Comparison of ENCODE assay signal across 23 cellular contexts in genomic region chrX:130034178-130034577, GRCh38. TPM values are rescaled to one million over a fixed set of nuclear protein-coding genes. Genes with fewer than 3 reads are reported as not detected.
DNase-seq lines count a peak whose midpoint lies in the region; ATAC-seq, FAIRE-seq and TF ChIP-seq lines count a peak whose summit lies in the region.
"Had no signal": no experiment of that assay in that cellular context is flagged by ENCODE, and none has a peak within 500 bp of the region (broad histone marks: within the 10 kb centered on the region; RNA-seq: fewer than 3 reads in every experiment).

No MANE protein-coding gene starts in this region.

- H3K9me3 Mint-ChIP-seq in activated naive CD4-positive, alpha-beta T cell treated with anti-CD3 and anti-CD28 coated beads, Interleukin-2, amount 10 ng/mL, durations not matched to agents 7 days and 5 days, result no peaks in the 10 kb centered on the region
- H3K9me3 Mint-ChIP-seq: CD4-positive, alpha-beta T cell; CD8-positive, alpha-beta T cell had no signal

- no peak for TF ChIP-seq RAD21 in HepG2 (CRISPR knock-in tag; IDR thresholded peaks at IDR 0.05)

- H3K4me2 ChIP-seq in HepG2 (ENCODE audit: low read depth, low read length), result no peak overlapping the region
- H3K4me2 ChIP-seq: A549; BLaER1 treated with 17β-estradiol and CSF1 and Interleukin-3, amounts not matched to agents 10 nM and 100 nM had no signal

- H3K36me3 ChIP-seq in HepG2 (replicated peaks in 1 of 2; ENCODE audit: control insufficient read depth in 1 of 2, insufficient read depth in 2 of 2, low read length in 2 of 2), result peaks cover 6 to 8% of the 10 kb centered on the region in 2 experiments; a peak in 3 of 5 replicates
- H3K36me3 ChIP-seq in right lobe of liver, result peaks cover 0 to 5% (median 0%) of the 10 kb centered on the region in 4 donors

- no peaks in the 10 kb centered on the region for H3K79me2 ChIP-seq in HepG2 (ENCODE audit: insufficient read depth, low read length)

- in situ Hi-C loops in HepG2 (cut with HindIII; ENCODE audit: extremely low pct_ligation_motif_present, low pct_unique_long_range_greater_than_20kb), result no loop called here

- no peak for TF ChIP-seq EP300 in HepG2 (IDR thresholded peaks at IDR 0.05; ENCODE audit: low read depth in 2 of 2, low read length in 2 of 2)
- no peak for TF ChIP-seq EP300 in HepG2 (CRISPR knock-in tag; IDR thresholded peaks at IDR 0.05; ENCODE audit: borderline replicate concordance)

- H3K9ac ChIP-seq in HepG2 (ENCODE audit: insufficient read depth, low read depth, low read length), result no peak overlapping the region
- H3K9ac ChIP-seq: BLaER1 treated with 17β-estradiol and CSF1 and Interleukin-3, amounts not matched to agents 10 nM and 100 nM had no signal

- H2AFZ ChIP-seq in HepG2 (ENCODE audit: low read length), result no peak overlapping the region

- no peaks in the 10 kb centered on the region for H3K27me3 Mint-ChIP-seq in activated naive CD4-positive, alpha-beta T cell treated with anti-CD3 and anti-CD28 coated beads, Interleukin-2, amount 10 ng/mL, durations not matched to agents 7 days and 5 days
- H3K27me3 Mint-ChIP-seq: B cell; CD4-positive, alpha-beta T cell had no signal

- H3K4me1 Mint-ChIP-seq in activated naive CD4-positive, alpha-beta T cell treated with anti-CD3 and anti-CD28 coated beads, Interleukin-2, amount 10 ng/mL, durations not matched to agents 7 days and 5 days, result no peaks in the 10 kb centered on the region
- H3K4me1 Mint-ChIP-seq: B cell had no signal

- POLR2A ChIA-PET in HepG2 (lab: Yijun Ruan, JAX), result no interaction called here

- H3K9me3 ChIP-seq in HepG2 (ENCODE audit: low read length), result no peaks in the 10 kb centered on the region
- H3K9me3 ChIP-seq in right lobe of liver, result no peaks in the 10 kb centered on the region
- H3K9me3 ChIP-seq: A549; BLaER1 treated with 17β-estradiol and CSF1 and Interleukin-3, amounts not matched to agents 10 nM and 100 nM; Caco-2 had no signal

- CTCF ChIA-PET in activated naive CD4-positive, alpha-beta T cell treated with anti-CD3 and anti-CD28 coated beads, Interleukin-2, amount 10 ng/mL, durations not matched to agents 7 days and 5 days (lab: Charles Lee), result no interaction called here
- CTCF ChIA-PET in HepG2 (lab: Yijun Ruan, JAX; ENCODE audit: low intra/inter-chr PET ratio, low total read pairs), result no interaction called here

- no peaks in the 10 kb centered on the region for H3K36me3 Mint-ChIP-seq in activated naive CD4-positive, alpha-beta T cell treated with anti-CD3 and anti-CD28 coated beads, Interleukin-2, amount 10 ng/mL, durations not matched to agents 7 days and 5 days

- no peaks in the 10 kb centered on the region for H4K20me1 ChIP-seq in HepG2 (ENCODE audit: insufficient read depth, low read length)

- no peak overlapping the region for H3K4me3 Mint-ChIP-seq in activated naive CD4-positive, alpha-beta T cell treated with anti-CD3 and anti-CD28 coated beads, Interleukin-2, amount 10 ng/mL, durations not matched to agents 7 days and 5 days
- H3K4me3 Mint-ChIP-seq: B cell; CD4-positive, alpha-beta T cell; CD8-positive, alpha-beta T cell had no signal

- ATAC-seq in HepG2 (peak; percentile 53; the same call in 2 of the 3 replicates), right lobe of liver (peak in 3 of 4 donors; percentile 27 to 57 (median 53)), HG03469 (IDR thresholded peaks at IDR 0.05; ENCODE audit: unreplicated experiment) (no peak)
- ATAC-seq: A549; CD8-positive, alpha-beta T cell had no signal

- intact Hi-C loops in HepG2 (cut with micrococcal nuclease; ENCODE audit: unreplicated experiment) (no loop called here), right lobe of liver (cut with DNase I) (no loop called here)

- BruUV-seq in HepG2 (replicated peaks; lab: Mats Ljungman, UMichigan), result no TSS peak

- no peak for TF ChIP-seq POLR2A in HepG2 (IDR thresholded peaks at IDR 0.05; ENCODE audit: insufficient read depth in 1 of 2, low read depth in 2 of 2, low read length in 2 of 2)
- TF ChIP-seq POLR2A in right lobe of liver (IDR thresholded peaks at IDR 0.05), result no peak

- no peaks in the 10 kb centered on the region for H3K27me3 ChIP-seq in HepG2 (ENCODE audit: control insufficient read depth in 1 of 2, insufficient read depth in 2 of 2, low read length in 2 of 2)
- H3K27me3 ChIP-seq in right lobe of liver, result no peaks in the 10 kb centered on the region

- WGBS in HepG2 (ENCODE audit: low lambda C conversion rate), result no CpG with 5 or more reads among the region's 7 CpGs
- WGBS in right lobe of liver (ENCODE audit: insufficient coverage, low coverage, low lambda C conversion rate, missing lambda C conversion rate), result 48% methylated on average over 5 of the region's 7 CpGs

- H3K27ac ChIP-seq in HepG2 (ENCODE audit: extremely low read length, insufficient read depth, low read length) (no peak overlapping the region), right lobe of liver (no peak overlapping the region)
- H3K27ac ChIP-seq: 22Rv1; A549; BLaER1 treated with 17β-estradiol and CSF1 and Interleukin-3, amounts not matched to agents 10 nM and 100 nM; C4-2B had no signal

- H3K4me1 ChIP-seq in HepG2 (ENCODE audit: insufficient read depth, low read length) (no peaks in the 10 kb centered on the region), right lobe of liver (no peaks in the 10 kb centered on the region)
- H3K4me1 ChIP-seq: A549; BLaER1 treated with 17β-estradiol and CSF1 and Interleukin-3, amounts not matched to agents 10 nM and 100 nM; Caco-2 had no signal

- no peak for DNase-seq in activated naive CD4-positive, alpha-beta T cell treated with anti-CD3 and anti-CD28 coated beads, Interleukin-2, amount 10 ng/mL, durations not matched to agents 7 days and 5 days
- DNase-seq in activated naive CD4-positive, alpha-beta T cell (lab: John Stamatoyannopoulos, UW), result no peak
- DNase-seq in HepG2 (ENCODE audit: low spot score) (no peak), right lobe of liver (no peak), HuH-7 (ENCODE audit: low spot score) (no peak), NCI-H345 treated with DMSO at 0.1 percent for 48 hours (lab: John Stamatoyannopoulos, UW; ENCODE audit: unreplicated experiment) (no peak)
- DNase-seq: AML-193; Caco-2; Calu3; CD4-positive, alpha-beta T cell; CD8-positive, alpha-beta T cell; DMS79 treated with DMSO at 0.1 percent for 48 hours; GF-D8 had no signal

- FAIRE-seq in HepG2 (lab: Jason Lieb, UNC), result no peak
- FAIRE-seq: A549, D721Med, G401.6, GM12891, GM18507 had no signal

- H3K4me3 ChIP-seq in HepG2 (replicated peaks in 1 of 3; ENCODE audit: insufficient read depth in 1 of 3, low read depth in 2 of 3, low read length in 3 of 3) (no peak overlapping the region), right lobe of liver (no peak overlapping the region)
- H3K4me3 ChIP-seq: A549; BLaER1 treated with 17β-estradiol and CSF1 and Interleukin-3, amounts not matched to agents 10 nM and 100 nM had no signal

- no peak for TF ChIP-seq CTCF in HepG2 (CRISPR knock-in tag; IDR thresholded peaks at IDR 0.05)
- no peak for TF ChIP-seq CTCF in right lobe of liver (IDR thresholded peaks at IDR 0.05)

- H3K27ac Mint-ChIP-seq in activated naive CD4-positive, alpha-beta T cell treated with anti-CD3 and anti-CD28 coated beads, Interleukin-2, amount 10 ng/mL, durations not matched to agents 7 days and 5 days, result peak overlapping the region; percentile 42
- H3K27ac Mint-ChIP-seq: B cell; CD4-positive, alpha-beta T cell; CD8-positive, alpha-beta T cell had no signal

TF ChIP-seq in HepG2, 621 proteins besides CTCF, POLR2A, EP300 and RAD21 (continues in another document):
- TF ChIP-seq THRA (CRISPR knock-in tag; IDR thresholded peaks at IDR 0.05; ENCODE audit: borderline replicate concordance) (0 out of 2 replicates have a peak, but pooled peaks have one; percentile 15), HNF4A (CRISPR knock-in tag; IDR thresholded peaks at IDR 0.05) (0 out of 2 replicates have a peak, but pooled peaks have one; percentile 13)

RNA-seq across cellular contexts. Expression of gene BCORL1, which starts 51.7 kb away (rescaled TPM):
- total RNA-seq in HepG2 (2016; rRNA removed; fragmentation: Illumina TruSeq; extraction: Trizol) (1.4 and 4.1 TPM in 2 replicates), right lobe of liver (1 to 10 TPM; 2.7 to 9.0 (median 4.8) TPM)
- total RNA-seq in HepG2 (2016; cell fraction: cytosol; rRNA removed; fragmentation: Illumina TruSeq; extraction: Trizol; ENCODE audit: low read depth), result 1.1 and 1.2 TPM in 2 replicates
- 0.84 and 3.6 TPM in 2 replicates for total RNA-seq in HepG2 (2016; cell fraction: insoluble cytoplasmic fraction; rRNA removed; fragmentation: Illumina TruSeq; extraction: Trizol)
- 2.2 and 2.8 TPM in 2 replicates for total RNA-seq in HepG2 (2016; cell fraction: membrane; rRNA removed; fragmentation: Illumina TruSeq; extraction: Trizol)
- total RNA-seq in HepG2 (2016; cell fraction: nucleus; rRNA removed; fragmentation: Illumina TruSeq; extraction: Trizol), result 3.0 and 4.6 TPM in 2 replicates
- 0.67 and 0.71 TPM in 2 replicates for polyA plus RNA-seq in HepG2 (2011; rRNA removed)
- 0.45 and 0.51 TPM in 2 replicates for polyA plus RNA-seq in HepG2 (2011; cell fraction: cytosol; rRNA removed)
- 2.3 and 3.4 TPM in 2 replicates for polyA plus RNA-seq in HepG2 (2011; cell fraction: nucleus; rRNA removed)
- polyA plus RNA-seq in HepG2 (2012), result 4.1 and 4.2 TPM in 2 replicates
- polyA plus RNA-seq in HepG2 (2016; cell fraction: cytosol; fragmentation: Illumina TruSeq; extraction: Trizol; ENCODE audit: low read depth), result 0.23 and 0.25 TPM in 2 replicates
- polyA plus RNA-seq in HepG2 (2016; cell fraction: insoluble cytoplasmic fraction; fragmentation: Illumina TruSeq; extraction: Trizol; ENCODE audit: low read depth), result 3.5 and 5.3 TPM in 2 replicates
- 0.49 and 0.65 TPM in 2 replicates for polyA plus RNA-seq in HepG2 (2016; cell fraction: membrane; fragmentation: Illumina TruSeq; extraction: Trizol; ENCODE audit: low read depth)
- polyA plus RNA-seq in HepG2 (2016; cell fraction: nucleus; fragmentation: Illumina TruSeq; extraction: Trizol; ENCODE audit: insufficient read depth, low read depth), result 5.0 and 5.4 TPM in 2 replicates
- 1.6 and 3.1 TPM in 2 replicates for polyA minus RNA-seq in HepG2 (2011; rRNA and poly(A)+ RNA removed; ENCODE audit: low replicate concordance)
- polyA minus RNA-seq in HepG2 (2011; cell fraction: cytosol; rRNA and poly(A)+ RNA removed), result 2.0 and 2.8 TPM in 2 replicates
- polyA minus RNA-seq in HepG2 (2011; cell fraction: nucleus; rRNA and poly(A)+ RNA removed), result 2.1 and 3.0 TPM in 2 replicates
